8 cellular contexts compared by ENCODE assay signal in the genomic region with DNA sequence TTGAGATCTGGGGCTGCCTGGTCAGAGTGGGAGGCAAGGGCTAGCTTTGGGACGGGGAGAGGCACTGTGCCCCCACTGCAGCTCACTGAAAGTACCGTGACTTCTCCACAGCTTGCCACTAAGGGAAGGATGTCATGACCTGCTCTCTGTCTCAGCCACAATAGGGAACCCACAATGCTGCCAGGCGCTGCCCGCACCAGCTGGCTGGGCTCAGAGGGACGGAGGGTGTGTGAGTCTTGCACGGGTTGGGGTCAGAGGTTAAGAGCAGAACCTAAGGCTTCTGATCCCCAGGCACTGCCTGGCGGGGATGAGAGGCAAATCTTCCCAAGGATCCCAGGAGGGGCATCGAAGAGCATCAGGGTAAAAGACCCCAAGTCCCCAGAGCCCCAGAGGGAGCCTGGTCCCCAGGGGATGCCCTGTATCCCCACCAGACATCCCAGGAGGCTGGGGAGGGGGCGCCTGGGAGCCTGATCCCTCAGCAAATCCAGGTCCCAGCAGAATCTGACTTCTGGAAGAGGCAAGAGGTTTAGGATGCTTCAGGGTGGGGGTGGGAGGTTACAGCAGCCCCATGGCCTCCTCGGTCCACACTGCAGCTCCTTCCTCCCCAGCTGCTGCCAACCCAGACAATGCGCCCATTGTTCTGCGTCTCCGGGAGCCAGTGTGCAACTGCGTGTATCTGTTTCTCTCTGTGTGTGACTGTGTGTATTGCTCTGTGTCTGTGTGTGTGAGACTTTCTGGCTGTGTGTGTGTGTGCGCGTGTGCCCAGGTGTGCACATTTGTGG. TPM values are rescaled to one million over a fixed set of nuclear protein-coding genes. Genes with fewer than 3 reads are reported as not detected.
DNase-seq lines count a peak whose midpoint lies in the region; ATAC-seq and TF ChIP-seq lines count a peak whose summit lies in the region.

No MANE protein-coding gene starts in this region.

- CTCF ChIA-PET in SK-N-SH (lab: Yijun Ruan, JAX), result interaction anchor here (1.4 to 3.7 kb wide), 2 partner anchors 13 to 75 kb away, joined by 4 to 24 read pairs; no protein-coding TSS in a partner anchor

- H3K9me3 ChIP-seq in HAP-1 (no peaks in the 10 kb centered on the region), SK-N-SH (no peaks in the 10 kb centered on the region)

- POLR2A ChIA-PET in SK-N-SH (lab: Yijun Ruan, JAX), result interaction anchor here (1.3 kb wide), 1 partner anchor 13 kb away, joined by 5 read pairs; no protein-coding TSS in a partner anchor

- in situ Hi-C loops in HAP-1 (cut with MboI; ENCODE audit: low sequenced_read_pairs), result no loop called here

- H3K9ac ChIP-seq in SK-N-SH, result no peak overlapping the region

- H3K36me3 ChIP-seq in HAP-1 (replicated peaks) (peaks cover 22% of the 10 kb centered on the region), SK-N-SH (replicated peaks in 1 of 2; ENCODE audit: control insufficient read depth in 1 of 2, insufficient read depth in 2 of 2, low read length in 1 of 2) (peaks cover 13% of the 10 kb centered on the region in 2 experiments)

- H2AFZ ChIP-seq in SK-N-SH (ENCODE audit: low read depth), result no peak overlapping the region

- peaks cover 20% of the 10 kb centered on the region for H4K20me1 ChIP-seq in SK-N-SH (ENCODE audit: insufficient read depth)

- peaks cover 6% of the 10 kb centered on the region for H3F3A ChIP-seq in SK-N-SH (replicated peaks; ENCODE audit: insufficient read depth)

- H3K4me3 ChIP-seq in GM12865 (ENCODE audit: low read depth, low read length) (peak overlapping the region; percentile 19), HAP-1 (no peak overlapping the region), SK-N-SH (ENCODE audit: low read depth in 2 of 2, low read length in 1 of 2) (no peak overlapping the region)

- peaks cover 29% of the 10 kb centered on the region for H3K79me2 ChIP-seq in SK-N-SH (ENCODE audit: insufficient read depth)

- WGBS in SK-N-SH (ENCODE audit: low lambda C conversion rate), result 79% methylated on average over 11 of the region's 16 CpGs

- H3K4me1 ChIP-seq in HAP-1, result peaks cover 12% of the 10 kb centered on the region
- peaks cover 8 to 23% of the 10 kb centered on the region in 2 experiments; a peak in 3 of 4 replicates for H3K4me1 ChIP-seq in SK-N-SH (ENCODE audit: control insufficient read depth in 1 of 2, insufficient read depth in 2 of 2, low read depth in 1 of 2, low read length in 1 of 2)

- TF ChIP-seq RAD21 in SK-N-SH (IDR thresholded peaks at IDR 0.05; ENCODE audit: low read length), result no peak

- no peak overlapping the region for H3K4me2 ChIP-seq in SK-N-SH

- H3K27ac ChIP-seq in SK-N-SH (ENCODE audit: low read depth in 2 of 2, low read length in 1 of 2), result no peak overlapping the region

- no peaks in the 10 kb centered on the region for H3K9me2 ChIP-seq in SK-N-SH

- ATAC-seq in GM21825 (IDR thresholded peaks at IDR 0.05; ENCODE audit: unreplicated experiment), result no peak

- H3K27me3 ChIP-seq in HAP-1 (ENCODE audit: low read depth) (no peaks in the 10 kb centered on the region), SK-N-SH (ENCODE audit: insufficient read depth) (no peaks in the 10 kb centered on the region)

- TF ChIP-seq CTCF in GM12865 (IDR thresholded peaks at IDR 0.05; ENCODE audit: insufficient read depth, low read depth, low read length, missing control alignments) (no peak), GM10266 (IDR thresholded peaks at IDR 0.05; ENCODE audit: control insufficient read depth, insufficient read depth, low read depth, missing control alignments) (no peak), SK-N-SH (IDR thresholded peaks at IDR 0.05) (no peak)

- DNase-seq in GM12865 (ENCODE audit: low read depth), result peak; percentile 81
- peak; percentile 30 for DNase-seq in NOMO-1 treated with dmso at 0.1 percent for 144 hours (lab: John Stamatoyannopoulos, UW; ENCODE audit: unreplicated experiment)
- peak; percentile 71 for DNase-seq in dermis blood vessel endothelial cell
- DNase-seq in nucleus accumbens (lab: John Stamatoyannopoulos, UW), result peak in 54 of 56 donors; percentile 38 to 95 (median 84)
- no peak for DNase-seq in GM10266 (ENCODE audit: extremely low spot score)
- DNase-seq in HAP-1 (ENCODE audit: low spot score in 2 of 2), result no peak
- no peak for DNase-seq in SK-N-SH

- no peak for TF ChIP-seq EP300 in SK-N-SH (IDR thresholded peaks at IDR 0.05; ENCODE audit: borderline replicate concordance in 1 of 2, low read depth in 1 of 2, low read length in 1 of 2)

TF ChIP-seq in SK-N-SH, 30 proteins besides CTCF, POLR2A, EP300 and RAD21:
- TF ChIP-seq NFIC (IDR thresholded peaks at IDR 0.05; ENCODE audit: borderline replicate concordance), result no peak
- no peak for TF ChIP-seq FOSL2 (IDR thresholded peaks at IDR 0.05; ENCODE audit: borderline replicate concordance, low read depth)
- TF ChIP-seq POLR2AphosphoS5 (IDR thresholded peaks at IDR 0.05; ENCODE audit: low read depth, low read length), result no peak
- TF ChIP-seq, protein P1, sequence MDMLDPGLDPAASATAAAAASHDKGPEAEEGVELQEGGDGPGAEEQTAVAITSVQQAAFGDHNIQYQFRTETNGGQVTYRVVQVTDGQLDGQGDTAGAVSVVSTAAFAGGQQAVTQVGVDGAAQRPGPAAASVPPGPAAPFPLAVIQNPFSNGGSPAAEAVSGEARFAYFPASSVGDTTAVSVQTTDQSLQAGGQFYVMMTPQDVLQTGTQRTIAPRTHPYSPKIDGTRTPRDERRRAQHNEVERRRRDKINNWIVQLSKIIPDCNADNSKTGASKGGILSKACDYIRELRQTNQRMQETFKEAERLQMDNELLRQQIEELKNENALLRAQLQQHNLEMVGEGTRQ (IDR thresholded peaks at IDR 0.05; ENCODE audit: borderline replicate concordance, low read depth, low read length), result no peak
- TF ChIP-seq CHD2 (IDR thresholded peaks at IDR 0.05; ENCODE audit: low read length, partially characterized antibody), result no peak
- TF ChIP-seq ELF1 (IDR thresholded peaks at IDR 0.05), result no peak
- TF ChIP-seq, protein P2, sequence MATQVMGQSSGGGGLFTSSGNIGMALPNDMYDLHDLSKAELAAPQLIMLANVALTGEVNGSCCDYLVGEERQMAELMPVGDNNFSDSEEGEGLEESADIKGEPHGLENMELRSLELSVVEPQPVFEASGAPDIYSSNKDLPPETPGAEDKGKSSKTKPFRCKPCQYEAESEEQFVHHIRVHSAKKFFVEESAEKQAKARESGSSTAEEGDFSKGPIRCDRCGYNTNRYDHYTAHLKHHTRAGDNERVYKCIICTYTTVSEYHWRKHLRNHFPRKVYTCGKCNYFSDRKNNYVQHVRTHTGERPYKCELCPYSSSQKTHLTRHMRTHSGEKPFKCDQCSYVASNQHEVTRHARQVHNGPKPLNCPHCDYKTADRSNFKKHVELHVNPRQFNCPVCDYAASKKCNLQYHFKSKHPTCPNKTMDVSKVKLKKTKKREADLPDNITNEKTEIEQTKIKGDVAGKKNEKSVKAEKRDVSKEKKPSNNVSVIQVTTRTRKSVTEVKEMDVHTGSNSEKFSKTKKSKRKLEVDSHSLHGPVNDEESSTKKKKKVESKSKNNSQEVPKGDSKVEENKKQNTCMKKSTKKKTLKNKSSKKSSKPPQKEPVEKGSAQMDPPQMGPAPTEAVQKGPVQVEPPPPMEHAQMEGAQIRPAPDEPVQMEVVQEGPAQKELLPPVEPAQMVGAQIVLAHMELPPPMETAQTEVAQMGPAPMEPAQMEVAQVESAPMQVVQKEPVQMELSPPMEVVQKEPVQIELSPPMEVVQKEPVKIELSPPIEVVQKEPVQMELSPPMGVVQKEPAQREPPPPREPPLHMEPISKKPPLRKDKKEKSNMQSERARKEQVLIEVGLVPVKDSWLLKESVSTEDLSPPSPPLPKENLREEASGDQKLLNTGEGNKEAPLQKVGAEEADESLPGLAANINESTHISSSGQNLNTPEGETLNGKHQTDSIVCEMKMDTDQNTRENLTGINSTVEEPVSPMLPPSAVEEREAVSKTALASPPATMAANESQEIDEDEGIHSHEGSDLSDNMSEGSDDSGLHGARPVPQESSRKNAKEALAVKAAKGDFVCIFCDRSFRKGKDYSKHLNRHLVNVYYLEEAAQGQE (IDR thresholded peaks at IDR 0.05; ENCODE audit: low read depth, low read length), result no peak
- no peak for TF ChIP-seq FOXJ3 (CRISPR knock-in tag; IDR thresholded peaks at IDR 0.05)

RNA-seq across cellular contexts. Expression of a gene that starts 2.0 kb away (rescaled TPM):
- 129 and 147 TPM in 2 replicates for total RNA-seq in dermis blood vessel endothelial cell
- 254 and 275 TPM in 2 replicates for polyA plus RNA-seq in SK-N-SH (2012; rRNA removed)
- polyA plus RNA-seq in SK-N-SH (2012; cell fraction: cytosol; rRNA removed), result 257 and 303 TPM in 2 replicates
- 94.4 and 121 TPM in 2 replicates for polyA plus RNA-seq in SK-N-SH (2012; cell fraction: nucleus; rRNA removed)

RNA-seq across cellular contexts. Expression of a gene that starts 24.2 kb away (rescaled TPM):
- 0.88 and 2.0 TPM in 2 replicates for total RNA-seq in dermis blood vessel endothelial cell
- polyA plus RNA-seq in SK-N-SH (2012; rRNA removed), result 8.0 and 10.0 TPM in 2 replicates
- 0.63 and 1.8 TPM in 2 replicates for polyA plus RNA-seq in SK-N-SH (2012; cell fraction: cytosol; rRNA removed)
- 114 and 147 TPM in 2 replicates for polyA plus RNA-seq in SK-N-SH (2012; cell fraction: nucleus; rRNA removed)

RNA-seq across cellular contexts. Expression of a gene that starts 24.3 kb away (rescaled TPM):
- total RNA-seq in dermis blood vessel endothelial cell, result 0.14 TPM in 1 of 2 replicates, not detected in the other
- polyA plus RNA-seq in SK-N-SH (2012; rRNA removed), result 0.28 and 0.86 TPM in 2 replicates
- 0.20 and 0.21 TPM in 2 replicates for polyA plus RNA-seq in SK-N-SH (2012; cell fraction: cytosol; rRNA removed)
- polyA plus RNA-seq in SK-N-SH (2012; cell fraction: nucleus; rRNA removed), result 5.2 and 5.6 TPM in 2 replicates

RNA-seq across cellular contexts. Expression of a gene that starts 46.2 kb away (rescaled TPM):
- total RNA-seq in dermis blood vessel endothelial cell, result 176 and 202 TPM in 2 replicates
- 172 and 226 TPM in 2 replicates for polyA plus RNA-seq in SK-N-SH (2012; rRNA removed)
- 152 and 171 TPM in 2 replicates for polyA plus RNA-seq in SK-N-SH (2012; cell fraction: cytosol; rRNA removed)
- 246 and 333 TPM in 2 replicates for polyA plus RNA-seq in SK-N-SH (2012; cell fraction: nucleus; rRNA removed)

RNA-seq across cellular contexts. Expression of a gene that starts 56.2 kb away (rescaled TPM):
- total RNA-seq in dermis blood vessel endothelial cell, result 61.5 and 75.7 TPM in 2 replicates
- 51.0 and 65.7 TPM in 2 replicates for polyA plus RNA-seq in SK-N-SH (2012; rRNA removed)
- polyA plus RNA-seq in SK-N-SH (2012; cell fraction: cytosol; rRNA removed), result 37.8 and 46.0 TPM in 2 replicates
- 138 and 143 TPM in 2 replicates for polyA plus RNA-seq in SK-N-SH (2012; cell fraction: nucleus; rRNA removed)

Comparison
In these comparisons a context has a peak if more than half of its experiments do, and no peak if none do; other contexts are left out.
1. DNase-seq: peak in GM12865 (single experiment), NOMO-1 treated with dmso at 0.1 percent for 144 hours (single experiment), dermis blood vessel endothelial cell (single experiment) and nucleus accumbens (54 of 56); none in GM10266 (single experiment), HAP-1 (0 of 2) and SK-N-SH (single experiment).